In the genomic region with DNA sequence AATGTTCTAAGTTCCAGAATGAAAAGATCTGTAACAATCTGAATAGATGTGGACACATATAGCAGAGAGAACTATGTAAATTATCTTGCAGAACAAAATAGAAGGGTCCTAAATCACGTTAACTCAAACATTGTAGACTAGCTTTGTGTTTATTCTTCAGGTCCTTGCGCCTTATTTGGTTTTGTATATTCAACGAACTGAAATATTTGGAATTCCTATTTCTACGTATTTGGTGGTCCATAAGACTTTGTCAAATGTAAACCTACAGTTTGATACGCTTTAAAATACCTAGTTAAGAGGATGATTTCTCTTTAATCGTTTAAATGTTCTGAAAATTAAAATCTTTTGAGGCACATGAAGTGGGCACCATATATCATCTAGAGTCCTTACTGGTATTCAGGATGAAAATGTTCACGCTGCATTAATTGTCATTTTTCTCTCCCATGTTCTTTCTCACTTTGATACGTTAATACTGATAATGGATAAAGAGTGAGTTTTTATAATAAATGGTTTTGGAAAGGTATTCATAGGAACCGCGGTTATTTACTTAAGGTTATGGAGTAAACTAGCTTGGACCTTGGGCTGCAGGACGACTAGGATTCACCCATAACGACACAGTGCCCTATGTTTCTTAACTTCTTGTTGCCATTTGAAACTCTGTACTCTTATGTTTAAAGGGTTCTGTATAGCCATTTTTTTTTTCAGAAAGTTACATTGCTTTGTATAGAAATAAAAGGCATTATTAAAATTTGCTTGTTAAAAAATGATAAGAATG, we compare ENCODE assay signal across 21 cellular contexts. TPM values are rescaled to one million over a fixed set of nuclear protein-coding genes. Genes with fewer than 3 reads are reported as not detected.
DNase-seq lines count a peak whose midpoint lies in the region; ATAC-seq, FAIRE-seq and TF ChIP-seq lines count a peak whose summit lies in the region.
"Had no signal": no experiment of that assay in that cellular context is flagged by ENCODE, and none has a peak within 500 bp of the region (broad histone marks: within the 10 kb centered on the region; RNA-seq: fewer than 3 reads in every experiment).

No MANE protein-coding gene starts in this region.

- peaks cover 6% of the 10 kb centered on the region for H3K36me3 ChIP-seq in SJSA1
- H3K36me3 ChIP-seq in K562 (ENCODE audit: control insufficient read depth, insufficient read depth, low read length), result peaks cover 14% of the 10 kb centered on the region; the same call in 2 of the 3 replicates
- H3K36me3 ChIP-seq in body of pancreas (replicated peaks in 1 of 2; ENCODE audit: insufficient read depth in 1 of 2, low read depth in 2 of 2), result peaks cover 0 to 5% of the 10 kb centered on the region in 2 donors

- peak overlapping the region; percentile 46 for H3K27ac Mint-ChIP-seq in activated naive CD8-positive, alpha-beta T cell
- H3K27ac Mint-ChIP-seq in activated naive CD8-positive, alpha-beta T cell treated with anti-CD3 and anti-CD28 coated beads for 36 hours, result no peak overlapping the region
- H3K27ac Mint-ChIP-seq in activated naive CD4-positive, alpha-beta T cell treated with anti-CD3 and anti-CD28 coated beads, Interleukin-2, amount 10 ng/mL, durations not matched to agents 7 days and 5 days, result no peak overlapping the region
- H3K27ac Mint-ChIP-seq: CD4-positive, alpha-beta T cell; IgD-negative memory B cell had no signal

- H3K79me2 ChIP-seq in K562 (ENCODE audit: control insufficient read depth, insufficient read depth, low read length), result no peaks in the 10 kb centered on the region

- H3K9ac ChIP-seq in K562 (ENCODE audit: insufficient read depth in 1 of 2, low read depth in 2 of 2, low read length in 2 of 2), result no peak overlapping the region

- POLR2A ChIA-PET in K562 (lab: Yijun Ruan, JAX), result interaction anchor here (1.1 kb wide), 1 partner anchor 11 kb away, joined by 3 read pairs; no protein-coding TSS in a partner anchor

- FAIRE-seq in K562 (lab: Jason Lieb, UNC), result no peak
- FAIRE-seq: A549, D721Med, G401.6, GM12891, H1 had no signal

- no peak overlapping the region for H2AFZ ChIP-seq in K562 (ENCODE audit: low read depth, low read length)

- DNase-seq in activated naive CD8-positive, alpha-beta T cell treated with anti-CD3 and anti-CD28 coated beads for 36 hours, result no peak
- peak in 1 of 2 experiments; percentile 57 for DNase-seq in SJSA1 (ENCODE audit: low read depth in 1 of 2, low spot score in 2 of 2)
- DNase-seq in K562 (ENCODE audit: extremely low read depth in 1 of 4, low spot score in 3 of 4), result no peak
- no peak for DNase-seq in activated naive CD4-positive, alpha-beta T cell treated with anti-CD3 and anti-CD28 coated beads, Interleukin-2, amount 10 ng/mL, durations not matched to agents 7 days and 5 days
- DNase-seq in MV-4-11 (lab: John Stamatoyannopoulos, UW), result no peak
- no peak for DNase-seq in body of pancreas
- DNase-seq: AML-193; Caco-2; CD4-positive, alpha-beta T cell; KG1 had no signal

- no peak for TF ChIP-seq EP300 in K562 (IDR thresholded peaks at IDR 0.05; ENCODE audit: low read length)

- H3K27ac ChIP-seq in SJSA1, result peak overlapping the region; percentile 60
- H3K27ac ChIP-seq in K562 (ENCODE audit: extremely low read depth, low read depth, low read length), result no peak overlapping the region
- H3K27ac ChIP-seq in body of pancreas, result no peak overlapping the region
- H3K27ac ChIP-seq: 22Rv1, A549, C4-2B, HL-60 had no signal

- TSS peak; percentile 5 for BruUV-seq in K562 (replicated peaks; lab: Mats Ljungman, UMichigan)

- no peaks in the 10 kb centered on the region for H3K9me1 ChIP-seq in K562 (ENCODE audit: control insufficient read depth, insufficient read depth, low read length)

- TF ChIP-seq CTCF in K562 (IDR thresholded peaks at IDR 0.05 in 2 of 3, conservative IDR thresholded peaks at IDR 0.05 in 1 of 3; ENCODE audit: insufficient read depth in 2 of 3, low read depth in 1 of 3, low read length in 3 of 3), result no peak
- TF ChIP-seq CTCF in body of pancreas (IDR thresholded peaks at IDR 0.05), result no peak

- CTCF ChIA-PET in K562 (lab: Yijun Ruan, JAX; ENCODE audit: low intra/inter-chr PET ratio), result interaction anchor here (3.3 to 4.5 kb wide), 2 partner anchors 395 to 545 kb away, joined by 15 to 72 read pairs; no protein-coding TSS in a partner anchor
- CTCF ChIA-PET in activated naive CD4-positive, alpha-beta T cell treated with anti-CD3 and anti-CD28 coated beads, Interleukin-2, amount 10 ng/mL, durations not matched to agents 7 days and 5 days (lab: Charles Lee), result interaction anchor here (0.7 to 1.6 kb wide), 4 partner anchors 9 to 545 kb away, joined by 3 to 4 read pairs (median 4); no protein-coding TSS in a partner anchor

- H3K9me3 ChIP-seq in SJSA1 (replicated peaks), result no peaks in the 10 kb centered on the region
- no peaks in the 10 kb centered on the region for H3K9me3 ChIP-seq in K562 (replicated peaks; ENCODE audit: control insufficient read depth, insufficient read depth, low read depth, low read length)
- H3K9me3 ChIP-seq in body of pancreas, result no peaks in the 10 kb centered on the region
- H3K9me3 ChIP-seq: A549, Caco-2, HAP-1 had no signal

- WGBS in K562 (ENCODE audit: insufficient coverage, low coverage, missing lambda C conversion rate), result 88% methylated on average over 12 of the region's 12 CpGs
- WGBS in body of pancreas, 2 donors, result 82% methylated on average over 12 of the region's 12 CpGs

- H3K27me3 ChIP-seq in SJSA1 (replicated peaks), result no peaks in the 10 kb centered on the region
- no peaks in the 10 kb centered on the region for H3K27me3 ChIP-seq in K562 (ENCODE audit: control insufficient read depth in 2 of 2, insufficient read depth in 2 of 2, low read length in 2 of 2)
- no peaks in the 10 kb centered on the region for H3K27me3 ChIP-seq in body of pancreas

- TF ChIP-seq RAD21 in K562 (CRISPR knock-in tag; conservative IDR thresholded peaks at IDR 0.05 in 1 of 2, IDR thresholded peaks at IDR 0.05 in 1 of 2), result no peak

- H3K36me3 Mint-ChIP-seq in activated naive CD8-positive, alpha-beta T cell, result no peaks in the 10 kb centered on the region
- peaks cover 18% of the 10 kb centered on the region for H3K36me3 Mint-ChIP-seq in activated naive CD8-positive, alpha-beta T cell treated with anti-CD3 and anti-CD28 coated beads for 36 hours
- H3K36me3 Mint-ChIP-seq in activated naive CD4-positive, alpha-beta T cell treated with anti-CD3 and anti-CD28 coated beads, Interleukin-2, amount 10 ng/mL, durations not matched to agents 7 days and 5 days, result peaks cover 28% of the 10 kb centered on the region

- no peaks in the 10 kb centered on the region for H3K27me3 Mint-ChIP-seq in activated naive CD8-positive, alpha-beta T cell
- H3K27me3 Mint-ChIP-seq in activated naive CD8-positive, alpha-beta T cell treated with anti-CD3 and anti-CD28 coated beads for 36 hours, result no peaks in the 10 kb centered on the region
- no peaks in the 10 kb centered on the region for H3K27me3 Mint-ChIP-seq in activated naive CD4-positive, alpha-beta T cell treated with anti-CD3 and anti-CD28 coated beads, Interleukin-2, amount 10 ng/mL, durations not matched to agents 7 days and 5 days
- H3K27me3 Mint-ChIP-seq: CD4-positive, alpha-beta T cell; IgD-negative memory B cell had no signal

- ATAC-seq in K562 (no peak), body of pancreas (no peak)
- ATAC-seq: A549 had no signal

- no peak overlapping the region for H3K4me2 ChIP-seq in K562 (ENCODE audit: insufficient read depth, low read length)
- H3K4me2 ChIP-seq: A549 had no signal

- H3K4me1 ChIP-seq in SJSA1 (replicated peaks), result peaks cover 41% of the 10 kb centered on the region
- no peaks in the 10 kb centered on the region for H3K4me1 ChIP-seq in K562 (replicated peaks in 1 of 2; ENCODE audit: control insufficient read depth in 2 of 2, insufficient read depth in 2 of 2, low read length in 2 of 2)
- H3K4me1 ChIP-seq in body of pancreas, result no peaks in the 10 kb centered on the region
- H3K4me1 ChIP-seq: A549, HAP-1 had no signal

- H3K4me3 Mint-ChIP-seq in activated naive CD8-positive, alpha-beta T cell, result no peak overlapping the region
- H3K4me3 Mint-ChIP-seq in activated naive CD8-positive, alpha-beta T cell treated with anti-CD3 and anti-CD28 coated beads for 36 hours, result no peak overlapping the region
- H3K4me3 Mint-ChIP-seq in activated naive CD4-positive, alpha-beta T cell treated with anti-CD3 and anti-CD28 coated beads, Interleukin-2, amount 10 ng/mL, durations not matched to agents 7 days and 5 days, result no peak overlapping the region
- H3K4me3 Mint-ChIP-seq: CD4-positive, alpha-beta T cell; IgD-negative memory B cell had no signal

- no peak overlapping the region for H3K4me3 ChIP-seq in SJSA1
- H3K4me3 ChIP-seq in K562, result no peak overlapping the region
- no peak overlapping the region for H3K4me3 ChIP-seq in body of pancreas
- H3K4me3 ChIP-seq: A549, HAP-1 had no signal

- intact Hi-C loops in K562 (cut with micrococcal nuclease), result loop anchor here (2.0 to 10.0 kb wide), 3 partner anchors 168 to 731 kb away; no protein-coding TSS in a partner anchor
- intact Hi-C loops in body of pancreas (cut with DNase I), result loop anchor here (10.0 kb wide), 1 partner anchor 401 kb away; no protein-coding TSS in a partner anchor

- in situ Hi-C loops in K562 (cut with MboI), result no loop called here

- no peaks in the 10 kb centered on the region for H4K20me1 ChIP-seq in K562 (replicated peaks; ENCODE audit: control insufficient read depth, insufficient read depth, low read length)

- peaks cover 16% of the 10 kb centered on the region for H3K4me1 Mint-ChIP-seq in activated naive CD8-positive, alpha-beta T cell (ENCODE audit: low read depth)
- H3K4me1 Mint-ChIP-seq in activated naive CD8-positive, alpha-beta T cell treated with anti-CD3 and anti-CD28 coated beads for 36 hours, result peaks cover 22% of the 10 kb centered on the region
- H3K4me1 Mint-ChIP-seq in activated naive CD4-positive, alpha-beta T cell treated with anti-CD3 and anti-CD28 coated beads, Interleukin-2, amount 10 ng/mL, durations not matched to agents 7 days and 5 days, result peaks cover 4% of the 10 kb centered on the region
- H3K4me1 Mint-ChIP-seq: IgD-negative memory B cell had no signal

- TF ChIP-seq POLR2A in K562 (conservative IDR thresholded peaks at IDR 0.05), result no peak
- TF ChIP-seq POLR2A in body of pancreas (IDR thresholded peaks at IDR 0.05), result no peak

- no peaks in the 10 kb centered on the region for H3K9me3 Mint-ChIP-seq in activated naive CD8-positive, alpha-beta T cell (ENCODE audit: low read depth)
- H3K9me3 Mint-ChIP-seq in activated naive CD8-positive, alpha-beta T cell treated with anti-CD3 and anti-CD28 coated beads for 36 hours, result no peaks in the 10 kb centered on the region
- H3K9me3 Mint-ChIP-seq in activated naive CD4-positive, alpha-beta T cell treated with anti-CD3 and anti-CD28 coated beads, Interleukin-2, amount 10 ng/mL, durations not matched to agents 7 days and 5 days, result no peaks in the 10 kb centered on the region
- H3K9me3 Mint-ChIP-seq: CD4-positive, alpha-beta T cell; IgD-negative memory B cell had no signal

RNA-seq across cellular contexts. Expression of gene NDFIP1, which starts 45.3 kb away (rescaled TPM):
- 100 to 1,000 TPM in 1 of 2 experiments, 10 to 100 TPM in 1; 97.3 to 100 TPM for total RNA-seq in activated naive CD8-positive, alpha-beta T cell treated with anti-CD3 and anti-CD28 coated beads for 36 hours
- total RNA-seq in SJSA1 (2014; rRNA removed; shearing (Covaris generic)), result 76.1 and 77.2 TPM in 2 replicates
- total RNA-seq in K562 (2011; cell fraction: chromatin; rRNA removed; ENCODE audit: low replicate concordance), result 20.9 and 53.7 TPM in 2 replicates
- total RNA-seq in K562 (2011; cell fraction: nucleolus; rRNA removed), result 22.1 and 24.3 TPM in 2 replicates
- total RNA-seq in K562 (2011; cell fraction: nucleoplasm; rRNA removed), result 42.7 and 56.4 TPM in 2 replicates
- total RNA-seq in K562 (2014; rRNA removed) (33.2 and 47.8 TPM in 2 replicates), K562 (2014; rRNA removed; fragmentation: Illumina TruSeq; extraction: Trizol) (36.8 and 39.3 TPM in 2 replicates), K562 (2015; rRNA removed; fragmentation: Illumina TruSeq; extraction: Trizol) (27.1 and 31.4 TPM in 2 replicates), K562 (2021) (35.8 and 36.3 TPM in 2 replicates), body of pancreas (10 to 100 TPM; 39.7 to 58.3 TPM)
- polyA plus RNA-seq in K562 (2011; rRNA removed) (17.2 and 31.9 TPM in 2 replicates), K562 (2014; fragmentation: Illumina TruSeq; extraction: Trizol) (25.8 and 29.7 TPM in 2 replicates), K562 (2014; fragmentation: Nextera tagmentation; extraction: Ambion mirVana) (1 to 10 TPM; 5.3 to 7.6 TPM), K562 (2014; rRNA removed) (26.0 and 37.5 TPM in 2 replicates)
- 10.5 and 38.6 TPM in 2 replicates for polyA plus RNA-seq in K562 (2011; cell fraction: cytosol; rRNA removed)
- polyA plus RNA-seq in K562 (2011; cell fraction: nucleus; rRNA removed), result 5.0 and 5.5 TPM in 2 replicates
- polyA plus RNA-seq in K562 (2012), result 30.5 and 36.1 TPM in 2 replicates
- 16.9 and 24.5 TPM in 2 replicates for polyA minus RNA-seq in K562 (2011; rRNA and poly(A)+ RNA removed)
- 7.8 and 11.8 TPM in 2 replicates for polyA minus RNA-seq in K562 (2011; cell fraction: cytosol; rRNA and poly(A)+ RNA removed)
- 11.8 and 14.9 TPM in 2 replicates for polyA minus RNA-seq in K562 (2011; cell fraction: nucleus; rRNA and poly(A)+ RNA removed)
